ENCODE assay signal across 17 cellular contexts in the genomic region with DNA sequence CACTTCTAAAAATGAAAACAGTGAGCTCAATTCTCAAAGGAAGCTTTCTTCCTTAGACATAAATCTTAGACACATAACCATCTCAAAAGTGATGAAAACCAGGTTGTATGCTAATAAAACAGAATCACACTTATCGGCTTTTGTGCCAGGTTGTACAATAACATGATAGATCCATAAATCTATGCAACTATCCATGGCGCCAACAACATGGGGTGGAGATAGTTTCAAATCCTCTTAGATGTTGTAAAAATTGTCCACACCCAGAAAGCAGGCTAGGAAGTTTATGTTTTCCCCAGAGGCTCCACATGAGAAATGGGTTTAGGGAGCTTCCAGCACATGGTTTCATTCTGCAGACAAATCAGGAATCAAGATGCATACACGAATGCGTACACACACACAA.
DNase-seq lines count a peak whose midpoint lies in the region; ATAC-seq and TF ChIP-seq lines count a peak whose summit lies in the region.
"Had no signal": no experiment of that assay in that cellular context is flagged by ENCODE, and none has a peak within 500 bp of the region (broad histone marks: within the 10 kb centered on the region; RNA-seq: fewer than 3 reads in every experiment).

No MANE protein-coding gene starts in this region.

- H3K9me3 Mint-ChIP-seq in activated CD4-positive, alpha-beta memory T cell treated with anti-CD3 and anti-CD28 coated beads, Interleukin-2, amount 10 ng/mL, durations not matched to agents 7 days and 5 days = no peaks in the 10 kb centered on the region
- no peaks in the 10 kb centered on the region for H3K9me3 Mint-ChIP-seq in activated CD4-positive, alpha-beta memory T cell treated with anti-CD3 and anti-CD28 coated beads for 36 hours
- no peaks in the 10 kb centered on the region for H3K9me3 Mint-ChIP-seq in CD8-positive, alpha-beta memory T cell
- H3K9me3 Mint-ChIP-seq in activated T-helper 2 cell treated with anti-CD3 and anti-CD28 coated beads, Interferon-gamma antibody, Interleukin-2, Interleukin-4, amounts not matched to agents 10 μg/mL and 5 μg/mL and 100 μg/mL, durations not matched to agents 14 hours and 24 hours and 36 hours = peaks cover 6% of the 10 kb centered on the region
- H3K9me3 Mint-ChIP-seq in naive thymus-derived CD4-positive, alpha-beta T cell = peaks cover 0 to 3% (median 0%) of the 10 kb centered on the region in 11 donors
- no peaks in the 10 kb centered on the region for H3K9me3 Mint-ChIP-seq in HFFc6

- intact Hi-C loops in activated CD4-positive, alpha-beta memory T cell treated with anti-CD3 and anti-CD28 coated beads for 36 hours (cut with micrococcal nuclease) = loop anchor here (5.0 to 10.0 kb wide), 3 partner anchors 38 to 1006 kb away; partner anchors contain the start of gene RS1
- intact Hi-C loops in activated T-helper 2 cell treated with anti-CD3 and anti-CD28 coated beads, Interferon-gamma antibody, Interleukin-2, Interleukin-4, amounts not matched to agents 10 μg/mL and 5 μg/mL and 100 μg/mL, durations not matched to agents 14 hours and 24 hours and 36 hours (cut with micrococcal nuclease) = loop anchor here (5.0 kb wide), 3 partner anchors 67 to 113 kb away; no protein-coding TSS in a partner anchor
- intact Hi-C loops in naive thymus-derived CD4-positive, alpha-beta T cell (cut with micrococcal nuclease) = loop anchor here (5.0 to 10.0 kb wide), 5 partner anchors 37 to 1256 kb away; partner anchors contain the start of gene CDKL5 (in 2 of the 2)

- CTCF ChIA-PET in activated CD4-positive, alpha-beta memory T cell treated with anti-CD3 and anti-CD28 coated beads, Interleukin-2, amount 10 ng/mL, durations not matched to agents 7 days and 5 days (lab: Charles Lee) = no interaction called here
- CTCF ChIA-PET in activated CD4-positive, alpha-beta memory T cell treated with anti-CD3 and anti-CD28 coated beads for 36 hours (lab: Charles Lee) = no interaction called here
- CTCF ChIA-PET in CD8-positive, alpha-beta memory T cell (lab: Charles Lee) = no interaction called here
- CTCF ChIA-PET in naive thymus-derived CD4-positive, alpha-beta T cell (lab: Charles Lee) = no interaction called here

- H3K36me3 ChIP-seq in CD8-positive, alpha-beta memory T cell (ENCODE audit: insufficient read depth, low read length) = no peaks in the 10 kb centered on the region
- peaks cover 0 to 14% (median 4%) of the 10 kb centered on the region in 3 experiments for H3K36me3 ChIP-seq in naive thymus-derived CD4-positive, alpha-beta T cell (ENCODE audit: control insufficient read depth in 2 of 3, insufficient read depth in 3 of 3, low read length in 3 of 3)
- H3K36me3 ChIP-seq: MG63 had no signal

- H3K36me3 Mint-ChIP-seq in activated CD4-positive, alpha-beta memory T cell treated with anti-CD3 and anti-CD28 coated beads, Interleukin-2, amount 10 ng/mL, durations not matched to agents 7 days and 5 days (ENCODE audit: low read depth) = peaks cover 65% of the 10 kb centered on the region
- H3K36me3 Mint-ChIP-seq in activated CD4-positive, alpha-beta memory T cell treated with anti-CD3 and anti-CD28 coated beads for 36 hours = peaks cover 28% of the 10 kb centered on the region
- peaks cover 7 to 61% (median 8%) of the 10 kb centered on the region in 3 donors for H3K36me3 Mint-ChIP-seq in CD8-positive, alpha-beta memory T cell
- peaks cover 51% of the 10 kb centered on the region for H3K36me3 Mint-ChIP-seq in activated T-helper 2 cell treated with anti-CD3 and anti-CD28 coated beads, Interferon-gamma antibody, Interleukin-2, Interleukin-4, amounts not matched to agents 10 μg/mL and 5 μg/mL and 100 μg/mL, durations not matched to agents 14 hours and 24 hours and 36 hours (ENCODE audit: low read depth)
- H3K36me3 Mint-ChIP-seq in naive thymus-derived CD4-positive, alpha-beta T cell = peaks cover 5 to 40% (median 17%) of the 10 kb centered on the region in 5 donors
- H3K36me3 Mint-ChIP-seq in HFFc6 (ENCODE audit: low read depth) = peaks cover 14% of the 10 kb centered on the region

- no peak overlapping the region for H3K4me3 ChIP-seq in CD8-positive, alpha-beta memory T cell (ENCODE audit: low read length)
- H3K4me3 ChIP-seq in naive thymus-derived CD4-positive, alpha-beta T cell (ENCODE audit: low read length) = no peak overlapping the region
- H3K4me3 ChIP-seq: MG63 had no signal

- no peak overlapping the region for H3K4me3 Mint-ChIP-seq in activated CD4-positive, alpha-beta memory T cell treated with anti-CD3 and anti-CD28 coated beads, Interleukin-2, amount 10 ng/mL, durations not matched to agents 7 days and 5 days
- no peak overlapping the region for H3K4me3 Mint-ChIP-seq in activated CD4-positive, alpha-beta memory T cell treated with anti-CD3 and anti-CD28 coated beads for 36 hours
- no peak overlapping the region for H3K4me3 Mint-ChIP-seq in CD8-positive, alpha-beta memory T cell
- no peak overlapping the region for H3K4me3 Mint-ChIP-seq in activated T-helper 2 cell treated with anti-CD3 and anti-CD28 coated beads, Interferon-gamma antibody, Interleukin-2, Interleukin-4, amounts not matched to agents 10 μg/mL and 5 μg/mL and 100 μg/mL, durations not matched to agents 14 hours and 24 hours and 36 hours (ENCODE audit: low read depth)
- peak overlapping the region in 2 of 10 donors; percentile 26 to 47 for H3K4me3 Mint-ChIP-seq in naive thymus-derived CD4-positive, alpha-beta T cell
- H3K4me3 Mint-ChIP-seq in HFFc6 = no peak overlapping the region

- TF ChIP-seq CTCF in HFFc6 (IDR thresholded peaks at IDR 0.05) = no peak

- no peaks in the 10 kb centered on the region for H3K27me3 ChIP-seq in CD8-positive, alpha-beta memory T cell (ENCODE audit: insufficient read depth, low read length, poor library complexity, severe bottlenecking)
- no peaks in the 10 kb centered on the region for H3K27me3 ChIP-seq in naive thymus-derived CD4-positive, alpha-beta T cell (ENCODE audit: control insufficient read depth in 2 of 2, insufficient read depth in 2 of 2, low read length in 2 of 2)
- H3K27me3 ChIP-seq: MG63 had no signal

- peaks cover 65% of the 10 kb centered on the region for H3K4me1 ChIP-seq in CD8-positive, alpha-beta memory T cell (ENCODE audit: insufficient read depth, low read length)
- peaks cover 30 to 37% of the 10 kb centered on the region in 2 donors for H3K4me1 ChIP-seq in naive thymus-derived CD4-positive, alpha-beta T cell (ENCODE audit: control insufficient read depth in 2 of 2, insufficient read depth in 2 of 2, low read length in 2 of 2)

- POLR2A ChIA-PET in activated CD4-positive, alpha-beta memory T cell treated with anti-CD3 and anti-CD28 coated beads, Interleukin-2, amount 10 ng/mL, durations not matched to agents 7 days and 5 days (lab: Charles Lee) = no interaction called here
- POLR2A ChIA-PET in activated CD4-positive, alpha-beta memory T cell treated with anti-CD3 and anti-CD28 coated beads for 36 hours (lab: Charles Lee) = no interaction called here
- POLR2A ChIA-PET in CD8-positive, alpha-beta memory T cell (lab: Charles Lee) = no interaction called here
- POLR2A ChIA-PET in naive thymus-derived CD4-positive, alpha-beta T cell (lab: Charles Lee) = no interaction called here

- H3K27ac Mint-ChIP-seq in activated CD4-positive, alpha-beta memory T cell treated with anti-CD3 and anti-CD28 coated beads, Interleukin-2, amount 10 ng/mL, durations not matched to agents 7 days and 5 days = peak overlapping the region; percentile 64
- no peak overlapping the region for H3K27ac Mint-ChIP-seq in activated CD4-positive, alpha-beta memory T cell treated with anti-CD3 and anti-CD28 coated beads for 36 hours
- H3K27ac Mint-ChIP-seq in CD8-positive, alpha-beta memory T cell = peak overlapping the region in 7 of 8 donors; percentile 31 to 81 (median 66)
- peak overlapping the region; percentile 12 for H3K27ac Mint-ChIP-seq in activated T-helper 2 cell treated with anti-CD3 and anti-CD28 coated beads, Interferon-gamma antibody, Interleukin-2, Interleukin-4, amounts not matched to agents 10 μg/mL and 5 μg/mL and 100 μg/mL, durations not matched to agents 14 hours and 24 hours and 36 hours
- peak overlapping the region in 7 of 9 donors; percentile 19 to 66 (median 42) for H3K27ac Mint-ChIP-seq in naive thymus-derived CD4-positive, alpha-beta T cell
- H3K27ac Mint-ChIP-seq in HFFc6 = no peak overlapping the region

- H3K27me3 Mint-ChIP-seq in activated CD4-positive, alpha-beta memory T cell treated with anti-CD3 and anti-CD28 coated beads, Interleukin-2, amount 10 ng/mL, durations not matched to agents 7 days and 5 days = no peaks in the 10 kb centered on the region
- no peaks in the 10 kb centered on the region for H3K27me3 Mint-ChIP-seq in activated CD4-positive, alpha-beta memory T cell treated with anti-CD3 and anti-CD28 coated beads for 36 hours
- H3K27me3 Mint-ChIP-seq in CD8-positive, alpha-beta memory T cell = peaks cover 0 to 5% of the 10 kb centered on the region in 2 donors
- H3K27me3 Mint-ChIP-seq in activated T-helper 2 cell treated with anti-CD3 and anti-CD28 coated beads, Interferon-gamma antibody, Interleukin-2, Interleukin-4, amounts not matched to agents 10 μg/mL and 5 μg/mL and 100 μg/mL, durations not matched to agents 14 hours and 24 hours and 36 hours (ENCODE audit: low read depth) = no peaks in the 10 kb centered on the region
- no peaks in the 10 kb centered on the region for H3K27me3 Mint-ChIP-seq in naive thymus-derived CD4-positive, alpha-beta T cell
- H3K27me3 Mint-ChIP-seq in HFFc6 (ENCODE audit: insufficient read depth) = peaks cover 2% of the 10 kb centered on the region; the same call in 1 of the 2 replicates

- H3K9me3 ChIP-seq in CD8-positive, alpha-beta memory T cell (ENCODE audit: low read length) = no peaks in the 10 kb centered on the region
- H3K9me3 ChIP-seq in naive thymus-derived CD4-positive, alpha-beta T cell (ENCODE audit: control insufficient read depth in 2 of 3, low read length in 3 of 3) = no peaks in the 10 kb centered on the region
- H3K9me3 ChIP-seq: MG63 had no signal

- peaks cover 86% of the 10 kb centered on the region for H3K4me1 Mint-ChIP-seq in activated CD4-positive, alpha-beta memory T cell treated with anti-CD3 and anti-CD28 coated beads, Interleukin-2, amount 10 ng/mL, durations not matched to agents 7 days and 5 days
- peaks cover 83% of the 10 kb centered on the region for H3K4me1 Mint-ChIP-seq in activated CD4-positive, alpha-beta memory T cell treated with anti-CD3 and anti-CD28 coated beads for 36 hours (ENCODE audit: low read depth)
- peaks cover 68 to 89% (median 80%) of the 10 kb centered on the region in 3 donors for H3K4me1 Mint-ChIP-seq in CD8-positive, alpha-beta memory T cell
- peaks cover 70% of the 10 kb centered on the region for H3K4me1 Mint-ChIP-seq in activated T-helper 2 cell treated with anti-CD3 and anti-CD28 coated beads, Interferon-gamma antibody, Interleukin-2, Interleukin-4, amounts not matched to agents 10 μg/mL and 5 μg/mL and 100 μg/mL, durations not matched to agents 14 hours and 24 hours and 36 hours (ENCODE audit: low read depth)
- H3K4me1 Mint-ChIP-seq in naive thymus-derived CD4-positive, alpha-beta T cell = peaks cover 48 to 84% (median 80%) of the 10 kb centered on the region in 7 donors
- H3K4me1 Mint-ChIP-seq in HFFc6 (ENCODE audit: low read depth) = peaks cover 63% of the 10 kb centered on the region

- no peak overlapping the region for H3K27ac ChIP-seq in CD8-positive, alpha-beta memory T cell (ENCODE audit: low read depth, low read length)
- H3K27ac ChIP-seq in naive thymus-derived CD4-positive, alpha-beta T cell (ENCODE audit: low read depth, low read length) = no peak overlapping the region

- no peak for ATAC-seq in naive thymus-derived CD4-positive, alpha-beta T cell
- ATAC-seq: Panc1, Right ventricle myocardium inferior had no signal

- DNase-seq in activated CD4-positive, alpha-beta memory T cell treated with anti-CD3 and anti-CD28 coated beads, Interleukin-2, amount 10 ng/mL, durations not matched to agents 7 days and 5 days = no peak
- DNase-seq in activated CD4-positive, alpha-beta memory T cell treated with anti-CD3 and anti-CD28 coated beads for 36 hours = no peak
- no peak for DNase-seq in CD8-positive, alpha-beta memory T cell
- no peak for DNase-seq in activated T-helper 2 cell treated with anti-CD3 and anti-CD28 coated beads, Interferon-gamma antibody, Interleukin-2, Interleukin-4, amounts not matched to agents 10 μg/mL and 5 μg/mL and 100 μg/mL, durations not matched to agents 14 hours and 24 hours and 36 hours (ENCODE audit: low spot score)
- DNase-seq in naive thymus-derived CD4-positive, alpha-beta T cell = no peak
- DNase-seq in NCI-H69 (lab: John Stamatoyannopoulos, UW) = no peak
- no peak for DNase-seq in central memory CD4-positive, alpha-beta T cell
- DNase-seq in HFFc6 = no peak
- DNase-seq: DMS 273 treated with DMSO at 0.1 percent for 48 hours, EL, MG63, NCI-H1092 treated with DMSO at 0.1 percent for 48 hours, NCI-H1694 treated with DMSO at 0.1 percent for 48 hours, NCI-H446 treated with DMSO at 0.1 percent for 48 hours, NCI-H82 had no signal

Comparison
In these comparisons a context has a peak if more than half of its experiments do, and no peak if none do; other contexts are left out.
1. H3K27ac Mint-ChIP-seq: peak in activated CD4-positive, alpha-beta memory T cell treated with anti-CD3 and anti-CD28 coated beads, Interleukin-2, amount 10 ng/mL, durations not matched to agents 7 days and 5 days (single experiment), CD8-positive, alpha-beta memory T cell (7 of 8), activated T-helper 2 cell treated with anti-CD3 and anti-CD28 coated beads, Interferon-gamma antibody, Interleukin-2, Interleukin-4, amounts not matched to agents 10 μg/mL and 5 μg/mL and 100 μg/mL, durations not matched to agents 14 hours and 24 hours and 36 hours (single experiment) and naive thymus-derived CD4-positive, alpha-beta T cell (7 of 9); none in activated CD4-positive, alpha-beta memory T cell treated with anti-CD3 and anti-CD28 coated beads for 36 hours (single experiment) and HFFc6 (single experiment).